In the genomic region with DNA sequence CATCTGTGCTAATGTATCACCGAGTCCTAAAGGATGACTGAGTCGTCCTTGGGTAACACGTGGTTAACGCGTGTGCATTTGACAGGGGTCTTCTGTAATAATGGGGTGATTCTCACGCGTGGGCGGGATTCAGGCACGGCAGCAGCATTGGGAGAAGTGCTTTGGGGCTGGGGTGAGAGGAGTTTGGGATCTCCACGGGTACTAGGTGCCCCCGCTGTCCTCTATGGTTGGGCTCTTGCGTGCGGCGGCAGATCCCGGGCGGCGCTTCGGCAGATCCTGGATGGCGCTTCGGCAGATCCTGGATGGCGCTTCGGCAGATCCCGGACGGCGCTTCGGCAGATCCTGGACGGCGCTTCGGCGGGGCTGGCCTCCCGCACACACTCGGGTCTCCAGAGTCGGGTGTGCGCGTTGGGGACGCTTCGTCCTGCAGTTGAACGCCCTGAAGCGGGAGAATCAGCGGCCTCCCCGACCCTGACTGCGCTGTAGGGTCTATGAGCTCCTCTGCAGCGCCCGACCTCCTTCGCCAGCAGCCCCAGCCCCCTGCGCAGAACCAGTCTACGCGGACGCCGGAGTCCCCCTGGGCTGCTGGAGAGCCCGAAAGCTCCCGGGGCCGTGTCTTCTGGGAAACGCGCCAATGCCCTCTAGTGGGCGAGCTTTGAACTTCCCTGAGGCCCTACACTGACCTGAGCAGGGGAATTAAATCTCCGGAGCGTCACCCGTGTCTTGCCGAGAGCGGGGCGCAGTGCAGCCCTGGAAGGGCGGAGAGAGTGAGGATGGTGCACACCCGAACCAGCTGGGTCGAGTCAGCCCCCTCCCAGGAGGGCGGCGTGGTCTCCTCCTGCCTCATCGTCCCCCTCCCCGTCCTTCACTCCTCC, we compare ENCODE assay signal across 9 cellular contexts. TPM values are rescaled to one million over a fixed set of nuclear protein-coding genes. Genes with fewer than 3 reads are reported as not detected.
DNase-seq lines count a peak whose midpoint lies in the region; ATAC-seq and TF ChIP-seq lines count a peak whose summit lies in the region.
"Had no signal": no experiment of that assay in that cellular context is flagged by ENCODE, and none has a peak within 500 bp of the region (broad histone marks: within the 10 kb centered on the region; RNA-seq: fewer than 3 reads in every experiment).

No MANE protein-coding gene starts in this region.

- H3K27me3 Mint-ChIP-seq in CD8-positive, alpha-beta T cell (ENCODE audit: low read depth) = peaks cover 57% of the 10 kb centered on the region
- peaks cover 72% of the 10 kb centered on the region for H3K27me3 Mint-ChIP-seq in activated T-helper 1 cell treated with anti-CD3 and anti-CD28 coated beads, Interleukin-12 subunit alpha, Interleukin-12 subunit beta, Interleukin-2, Interleukin-4 antibody, amounts not matched to agents 30 ng/mL and 10 ng/mL and 1 ng/mL, durations not matched to agents 14 hours and 24 hours and 36 hours (ENCODE audit: insufficient read depth)
- H3K27me3 Mint-ChIP-seq in natural killer cell treated with Interleukin-12 subunit alpha and Interleukin-12 subunit beta and Interleukin-15 and Interleukin-18, amount 100 ng/mL, for 72 hours = peaks cover 35 to 62% of the 10 kb centered on the region in 2 donors
- peaks cover 83% of the 10 kb centered on the region for H3K27me3 Mint-ChIP-seq in stimulated activated memory B cell treated with anti-CD40 and anti-IgM and Interleukin-4, amounts not matched to agents 10 μg/mL and 1 μg/mL and 100 μg/mL, for 72 hours

- H3K9ac ChIP-seq in Karpas-422 (ENCODE audit: low read length) = no peak overlapping the region

- H3K79me2 ChIP-seq in Karpas-422 (ENCODE audit: low read length) = no peaks in the 10 kb centered on the region

- no peaks in the 10 kb centered on the region for H3K9me3 Mint-ChIP-seq in CD8-positive, alpha-beta T cell
- no peaks in the 10 kb centered on the region for H3K9me3 Mint-ChIP-seq in activated T-helper 1 cell treated with anti-CD3 and anti-CD28 coated beads, Interleukin-12 subunit alpha, Interleukin-12 subunit beta, Interleukin-2, Interleukin-4 antibody, amounts not matched to agents 30 ng/mL and 10 ng/mL and 1 ng/mL, durations not matched to agents 14 hours and 24 hours and 36 hours
- H3K9me3 Mint-ChIP-seq in natural killer cell treated with Interleukin-12 subunit alpha and Interleukin-12 subunit beta and Interleukin-15 and Interleukin-18, amount 100 ng/mL, for 72 hours = no peaks in the 10 kb centered on the region
- peaks cover 4% of the 10 kb centered on the region for H3K9me3 Mint-ChIP-seq in stimulated activated memory B cell treated with anti-CD40 and anti-IgM and Interleukin-4, amounts not matched to agents 10 μg/mL and 1 μg/mL and 100 μg/mL, for 72 hours

- H3K4me2 ChIP-seq in Karpas-422 (ENCODE audit: low read depth, low read length, poor library complexity, severe bottlenecking) = no peak overlapping the region

- no peak overlapping the region for H3K27ac Mint-ChIP-seq in CD8-positive, alpha-beta T cell
- H3K27ac Mint-ChIP-seq in activated T-helper 1 cell treated with anti-CD3 and anti-CD28 coated beads, Interleukin-12 subunit alpha, Interleukin-12 subunit beta, Interleukin-2, Interleukin-4 antibody, amounts not matched to agents 30 ng/mL and 10 ng/mL and 1 ng/mL, durations not matched to agents 14 hours and 24 hours and 36 hours = no peak overlapping the region
- H3K27ac Mint-ChIP-seq in natural killer cell treated with Interleukin-12 subunit alpha and Interleukin-12 subunit beta and Interleukin-15 and Interleukin-18, amount 100 ng/mL, for 72 hours = no peak overlapping the region
- H3K27ac Mint-ChIP-seq in stimulated activated memory B cell treated with anti-CD40 and anti-IgM and Interleukin-4, amounts not matched to agents 10 μg/mL and 1 μg/mL and 100 μg/mL, for 72 hours = no peak overlapping the region

- CTCF ChIA-PET in CD8-positive, alpha-beta T cell (lab: Charles Lee) = interaction anchor here (0.6 to 5.9 kb wide), 40 partner anchors 8 to 618 kb away, joined by 3 to 79 read pairs (median 4); a partner anchor contains a TSS

- peaks cover 8% of the 10 kb centered on the region for H3K4me1 Mint-ChIP-seq in CD8-positive, alpha-beta T cell (ENCODE audit: low read depth)
- H3K4me1 Mint-ChIP-seq in activated T-helper 1 cell treated with anti-CD3 and anti-CD28 coated beads, Interleukin-12 subunit alpha, Interleukin-12 subunit beta, Interleukin-2, Interleukin-4 antibody, amounts not matched to agents 30 ng/mL and 10 ng/mL and 1 ng/mL, durations not matched to agents 14 hours and 24 hours and 36 hours (ENCODE audit: low read depth) = peaks cover 7% of the 10 kb centered on the region
- H3K4me1 Mint-ChIP-seq in natural killer cell treated with Interleukin-12 subunit alpha and Interleukin-12 subunit beta and Interleukin-15 and Interleukin-18, amount 100 ng/mL, for 72 hours (ENCODE audit: low read depth in 2 of 2) = peaks cover 4 to 10% of the 10 kb centered on the region in 2 donors
- H3K4me1 Mint-ChIP-seq in stimulated activated memory B cell treated with anti-CD40 and anti-IgM and Interleukin-4, amounts not matched to agents 10 μg/mL and 1 μg/mL and 100 μg/mL, for 72 hours = peaks cover 14% of the 10 kb centered on the region

- H3K36me3 ChIP-seq in CD8-positive, alpha-beta T cell (ENCODE audit: insufficient read depth, low read length) = no peaks in the 10 kb centered on the region
- no peaks in the 10 kb centered on the region for H3K36me3 ChIP-seq in Karpas-422 (ENCODE audit: insufficient read depth, low read length)
- H3K36me3 ChIP-seq in Peyer's patch = no peaks in the 10 kb centered on the region

- POLR2A ChIA-PET in CD8-positive, alpha-beta T cell (lab: Charles Lee) = no interaction called here

- H3K27me3 ChIP-seq in CD8-positive, alpha-beta T cell (ENCODE audit: insufficient read depth, low read length) = peaks cover 8% of the 10 kb centered on the region
- H3K27me3 ChIP-seq in Karpas-422 (ENCODE audit: low read length) = 0 out of 2 replicates have a peak, but pooled peaks cover 4% of the 10 kb centered on the region
- H3K27me3 ChIP-seq in Peyer's patch = no peaks in the 10 kb centered on the region

- H3K27ac ChIP-seq in CD8-positive, alpha-beta T cell (ENCODE audit: low read depth, low read length) = no peak overlapping the region
- H3K27ac ChIP-seq in Karpas-422 (ENCODE audit: low read length) (no peak overlapping the region), Peyer's patch (no peak overlapping the region)

- intact Hi-C loops in CD8-positive, alpha-beta T cell (cut with DNase I, micrococcal nuclease) = loop anchor here (1.0 to 10.0 kb wide), 9 partner anchors 31 to 619 kb away; no protein-coding TSS in a partner anchor
- intact Hi-C loops in activated T-helper 1 cell treated with anti-CD3 and anti-CD28 coated beads, Interleukin-12 subunit alpha, Interleukin-12 subunit beta, Interleukin-2, Interleukin-4 antibody, amounts not matched to agents 30 ng/mL and 10 ng/mL and 1 ng/mL, durations not matched to agents 14 hours and 24 hours and 36 hours (cut with micrococcal nuclease) = loop anchor here (1.0 kb wide), 5 partner anchors 12 to 142 kb away; no protein-coding TSS in a partner anchor

- ATAC-seq in CD8-positive, alpha-beta T cell = peak; percentile 99
- ATAC-seq in GM21576 (IDR thresholded peaks at IDR 0.05; ENCODE audit: unreplicated experiment) = peak; percentile 82
- peak; percentile 93 to 95 for ATAC-seq in natural killer cell treated with Interleukin-12 subunit alpha and Interleukin-12 subunit beta and Interleukin-15 and Interleukin-18, amount 100 ng/mL, for 72 hours
- ATAC-seq in stimulated activated memory B cell treated with anti-CD40 and anti-IgM and Interleukin-4, amounts not matched to agents 10 μg/mL and 1 μg/mL and 100 μg/mL, for 72 hours = peak; percentile 94

- no peaks in the 10 kb centered on the region for H4K20me1 ChIP-seq in Karpas-422 (ENCODE audit: insufficient read depth, low read depth, low read length)

- TF ChIP-seq POLR2A in Peyer's patch (IDR thresholded peaks at IDR 0.05) = no peak

- peak; percentile 84 for TF ChIP-seq CTCF in CD8-positive, alpha-beta T cell (IDR thresholded peaks at IDR 0.05)
- TF ChIP-seq CTCF in Peyer's patch (IDR thresholded peaks at IDR 0.05) (peak; percentile 72 to 91 (median 84)), fibroblast of pulmonary artery (IDR thresholded peaks at IDR 0.05; ENCODE audit: low read length, missing control alignments) (peak; percentile 80)

- DNase-seq in CD8-positive, alpha-beta T cell = peak; percentile 67 to 89 (median 75)
- peak; percentile 92 for DNase-seq in Karpas-422
- DNase-seq in Peyer's patch = peak; percentile 77 to 94 (median 86)
- DNase-seq in activated T-helper 1 cell treated with anti-CD3 and anti-CD28 coated beads, Interleukin-12 subunit alpha, Interleukin-12 subunit beta, Interleukin-2, Interleukin-4 antibody, amounts not matched to agents 30 ng/mL and 10 ng/mL and 1 ng/mL, durations not matched to agents 14 hours and 24 hours and 36 hours (ENCODE audit: low spot score) = peak; percentile 76
- DNase-seq in fibroblast of pulmonary artery (ENCODE audit: low read depth) = peak; percentile 81
- peak; percentile 87 for DNase-seq in natural killer cell treated with Interleukin-12 subunit alpha and Interleukin-12 subunit beta and Interleukin-15 and Interleukin-18, amount 100 ng/mL, for 72 hours (ENCODE audit: low spot score)

- H3K36me3 Mint-ChIP-seq in CD8-positive, alpha-beta T cell = no peaks in the 10 kb centered on the region
- no peaks in the 10 kb centered on the region for H3K36me3 Mint-ChIP-seq in activated T-helper 1 cell treated with anti-CD3 and anti-CD28 coated beads, Interleukin-12 subunit alpha, Interleukin-12 subunit beta, Interleukin-2, Interleukin-4 antibody, amounts not matched to agents 30 ng/mL and 10 ng/mL and 1 ng/mL, durations not matched to agents 14 hours and 24 hours and 36 hours (ENCODE audit: low read depth)
- H3K36me3 Mint-ChIP-seq in natural killer cell treated with Interleukin-12 subunit alpha and Interleukin-12 subunit beta and Interleukin-15 and Interleukin-18, amount 100 ng/mL, for 72 hours = no peaks in the 10 kb centered on the region
- H3K36me3 Mint-ChIP-seq in stimulated activated memory B cell treated with anti-CD40 and anti-IgM and Interleukin-4, amounts not matched to agents 10 μg/mL and 1 μg/mL and 100 μg/mL, for 72 hours = no peaks in the 10 kb centered on the region

- peak overlapping the region; percentile 38 for H3K4me3 ChIP-seq in CD8-positive, alpha-beta T cell (ENCODE audit: low read depth, low read length)
- no peak overlapping the region for H3K4me3 ChIP-seq in Karpas-422 (ENCODE audit: low read length)
- peak overlapping the region in 3 of 4 donors; percentile 41 to 57 (median 45) for H3K4me3 ChIP-seq in Peyer's patch
- H3K4me3 ChIP-seq in fibroblast of pulmonary artery (replicated peaks; ENCODE audit: low read depth, low read length) = peak overlapping the region; percentile 38

- no peaks in the 10 kb centered on the region for H3K9me2 ChIP-seq in Karpas-422 (replicated peaks; ENCODE audit: insufficient read depth, low read length)

- no peaks in the 10 kb centered on the region for H3K9me3 ChIP-seq in CD8-positive, alpha-beta T cell (ENCODE audit: low read length)
- H3K9me3 ChIP-seq in Karpas-422 (ENCODE audit: low read length) = no peaks in the 10 kb centered on the region
- no peaks in the 10 kb centered on the region for H3K9me3 ChIP-seq in Peyer's patch

- peak overlapping the region; percentile 52 for H3K4me3 Mint-ChIP-seq in CD8-positive, alpha-beta T cell
- H3K4me3 Mint-ChIP-seq in activated T-helper 1 cell treated with anti-CD3 and anti-CD28 coated beads, Interleukin-12 subunit alpha, Interleukin-12 subunit beta, Interleukin-2, Interleukin-4 antibody, amounts not matched to agents 30 ng/mL and 10 ng/mL and 1 ng/mL, durations not matched to agents 14 hours and 24 hours and 36 hours = peak overlapping the region; percentile 51
- H3K4me3 Mint-ChIP-seq in natural killer cell treated with Interleukin-12 subunit alpha and Interleukin-12 subunit beta and Interleukin-15 and Interleukin-18, amount 100 ng/mL, for 72 hours = no peak overlapping the region
- peak overlapping the region; percentile 58 for H3K4me3 Mint-ChIP-seq in stimulated activated memory B cell treated with anti-CD40 and anti-IgM and Interleukin-4, amounts not matched to agents 10 μg/mL and 1 μg/mL and 100 μg/mL, for 72 hours

- H3K4me1 ChIP-seq in CD8-positive, alpha-beta T cell (ENCODE audit: insufficient read depth, low read length) = peaks cover 11% of the 10 kb centered on the region
- H3K4me1 ChIP-seq in Karpas-422 (ENCODE audit: low read length) = peaks cover 7% of the 10 kb centered on the region
- H3K4me1 ChIP-seq in Peyer's patch = peaks cover 0 to 13% (median 0%) of the 10 kb centered on the region in 4 donors

- H2AFZ ChIP-seq in Karpas-422 (ENCODE audit: low read length) = no peak overlapping the region

RNA-seq across cellular contexts. Expression of a gene that starts 48.1 kb away (rescaled TPM):
- total RNA-seq in CD8-positive, alpha-beta T cell = not detected
- total RNA-seq in Karpas-422 (2014; rRNA removed; shearing (Covaris generic); ENCODE audit: low replicate concordance) = not detected in 2 replicates
- 10 to 100 TPM in 3 of 4 donors, 1 to 10 TPM in 1; 6.0 to 59.4 (median 17.2) TPM for total RNA-seq in Peyer's patch
- total RNA-seq in activated T-helper 1 cell treated with anti-CD3 and anti-CD28 coated beads, Interleukin-12 subunit alpha, Interleukin-12 subunit beta, Interleukin-2, Interleukin-4 antibody, amounts not matched to agents 30 ng/mL and 10 ng/mL and 1 ng/mL, durations not matched to agents 14 hours and 24 hours and 36 hours = 0.31 TPM in 1 of 2 replicates, not detected in the other
- not detected for total RNA-seq in natural killer cell treated with Interleukin-12 subunit alpha and Interleukin-12 subunit beta and Interleukin-15 and Interleukin-18, amount 100 ng/mL, for 72 hours
- total RNA-seq: activated CD8-positive, alpha-beta memory T cell treated with anti-CD3 and anti-CD28 coated beads for 36 hours had no signal
